10 cellular contexts compared by ENCODE assay signal in genomic region chr1:198933506-198933905, GRCh38.
DNase-seq lines count a peak whose midpoint lies in the region; ATAC-seq, FAIRE-seq and TF ChIP-seq lines count a peak whose summit lies in the region.
"Had no signal": no experiment of that assay in that cellular context is flagged by ENCODE, and none has a peak within 500 bp of the region (broad histone marks: within the 10 kb centered on the region; RNA-seq: fewer than 3 reads in every experiment).

No MANE protein-coding gene starts in this region.

- H3K27me3 Mint-ChIP-seq in activated naive CD4-positive, alpha-beta T cell treated with anti-CD3 and anti-CD28 coated beads, Interleukin-2, amount 50 U/mL, for 24 hours: no peaks in the 10 kb centered on the region

- H3K4me3 ChIP-seq in upper lobe of left lung: peak overlapping the region in 2 of 4 donors; percentile 53 to 59

- H3K27ac Mint-ChIP-seq in activated naive CD4-positive, alpha-beta T cell treated with anti-CD3 and anti-CD28 coated beads, Interleukin-2, amount 50 U/mL, for 24 hours: peak overlapping the region; percentile 55

- WGBS in upper lobe of left lung, 2 donors: 36 to 41% methylated on average over 3 of the region's 3 CpGs

- peak overlapping the region; percentile 73 to 91 (median 85) for H3K27ac ChIP-seq in upper lobe of left lung

- no peak overlapping the region for H3K4me3 Mint-ChIP-seq in activated naive CD4-positive, alpha-beta T cell treated with anti-CD3 and anti-CD28 coated beads, Interleukin-2, amount 50 U/mL, for 24 hours

- H3K4me1 ChIP-seq in upper lobe of left lung: peaks cover 29 to 46% (median 37%) of the 10 kb centered on the region in 4 donors

- FAIRE-seq in TTC549 (lab: Jason Lieb, UNC): peak; percentile 5

- DNase-seq in activated naive CD4-positive, alpha-beta T cell treated with anti-CD3 and anti-CD28 coated beads, Interleukin-2, amount 50 U/mL, for 16 hours: no peak
- DNase-seq in globus pallidus (ENCODE audit: low spot score) (peak; percentile 88), upper lobe of left lung (no peak), RPMI8226 (no peak), retina (no peak)
- DNase-seq: NCI-H146 had no signal

- H3K36me3 ChIP-seq in upper lobe of left lung: no peaks in the 10 kb centered on the region

- no peak for TF ChIP-seq CTCF in upper lobe of left lung (IDR thresholded peaks at IDR 0.05)

- no peaks in the 10 kb centered on the region for H3K9me3 ChIP-seq in upper lobe of left lung

- H3K9me3 Mint-ChIP-seq in activated naive CD4-positive, alpha-beta T cell treated with anti-CD3 and anti-CD28 coated beads, Interleukin-2, amount 50 U/mL, for 24 hours: no peaks in the 10 kb centered on the region

- no peak for TF ChIP-seq EP300 in upper lobe of left lung (IDR thresholded peaks at IDR 0.05)

- H3K27me3 ChIP-seq in upper lobe of left lung: no peaks in the 10 kb centered on the region

- no peak for ATAC-seq in upper lobe of left lung (ENCODE audit: low FRiP score in 2 of 2)
- no peak for ATAC-seq in HG02981 (IDR thresholded peaks at IDR 0.05; ENCODE audit: unreplicated experiment)
- ATAC-seq: Right ventricle myocardium inferior had no signal

- no peak for TF ChIP-seq POLR2A in upper lobe of left lung (IDR thresholded peaks at IDR 0.05)

- H3K36me3 Mint-ChIP-seq in activated naive CD4-positive, alpha-beta T cell treated with anti-CD3 and anti-CD28 coated beads, Interleukin-2, amount 50 U/mL, for 24 hours: peaks cover 3% of the 10 kb centered on the region

- H3K4me1 Mint-ChIP-seq in activated naive CD4-positive, alpha-beta T cell treated with anti-CD3 and anti-CD28 coated beads, Interleukin-2, amount 50 U/mL, for 24 hours: peaks cover 48% of the 10 kb centered on the region
